Comparison of ENCODE assay signal across 23 cellular contexts in genomic region chr6:81725127-81725526, GRCh38. TPM values are rescaled to one million over a fixed set of nuclear protein-coding genes. Genes with fewer than 3 reads are reported as not detected.
DNase-seq lines count a peak whose midpoint lies in the region; ATAC-seq and FAIRE-seq lines count a peak whose summit lies in the region.
"Had no signal": no experiment of that assay in that cellular context is flagged by ENCODE, and none has a peak within 500 bp of the region (broad histone marks: within the 10 kb centered on the region; RNA-seq: fewer than 3 reads in every experiment).

No MANE protein-coding gene starts in this region.

- DNase-seq in Right ventricle myocardium inferior (ENCODE audit: missing footprints) (no peak), cardiac septum (ENCODE audit: low spot score) (no peak), GM19239 (ENCODE audit: insufficient read length, low spot score) (no peak), sciatic nerve (ENCODE audit: low spot score) (no peak), AG08396 (ENCODE audit: low spot score) (no peak)
- no peak for DNase-seq in stimulated activated CD4-positive, alpha-beta T cell treated with anti-CD3 and anti-CD28 coated beads, Interleukin-1b, Interleukin-23, amount 100 ng/mL, for 48 hours
- DNase-seq: BE2C; C1 segment of cervical spinal cord; CD4-positive, alpha-beta memory T cell; CD4-positive, CD25-positive, alpha-beta regulatory T cell; CD8-positive, alpha-beta memory T cell; COR-L47; DMS 273 treated with DMSO at 0.1 percent for 48 hours; DMS153; DMS53; DMS79; DND-41; EL; GDM1 had no signal

- intact Hi-C loops in Right ventricle myocardium inferior (cut with DNase I), result no loop called here
- intact Hi-C loops in cardiac septum (cut with DNase I), result no loop called here
- intact Hi-C loops in sciatic nerve (cut with DNase I), result no loop called here

- FAIRE-seq in GM19239 (lab: Jason Lieb, UNC), result peak; percentile 23
- FAIRE-seq: A549, GM12878, GM12892, GM18507 had no signal

- ATAC-seq in Right ventricle myocardium inferior, result peak; percentile 31
- ATAC-seq in sciatic nerve, result peak; percentile 55
- ATAC-seq: A549, GM12878 had no signal

RNA-seq across cellular contexts. Expression of gene TENT5A, which starts 27.4 kb away (rescaled TPM):
- total RNA-seq in Right ventricle myocardium inferior (60.9 TPM), cardiac septum (35.2 TPM), sciatic nerve (24.2 TPM)
